Comparison of ENCODE assay signal across 8 cellular contexts in genomic region chr6:109382576-109383437, GRCh38. TPM values are rescaled to one million over a fixed set of nuclear protein-coding genes. Genes with fewer than 3 reads are reported as not detected.
DNase-seq lines count a peak whose midpoint lies in the region; ATAC-seq and TF ChIP-seq lines count a peak whose summit lies in the region.

No MANE protein-coding gene starts in this region.

- no peaks in the 10 kb centered on the region for H3K9me3 ChIP-seq in SK-N-MC (ENCODE audit: low read depth, low read length)

- H3K9ac ChIP-seq in SK-N-MC (ENCODE audit: insufficient read length), result peak overlapping the region; percentile 86

- peak; percentile 65 for ATAC-seq in HG02588 (IDR thresholded peaks at IDR 0.05; ENCODE audit: unreplicated experiment)

- no peaks in the 10 kb centered on the region for H3K27me3 Mint-ChIP-seq in activated naive CD4-positive, alpha-beta T cell treated with anti-CD3 and anti-CD28 coated beads, Interleukin-2, amount 50 U/mL, for 24 hours

- peak; percentile 43 for TF ChIP-seq POLR2A in NB4 (IDR thresholded peaks at IDR 0.05; ENCODE audit: extremely low read depth, insufficient read length)

- peak overlapping the region; percentile 99 for H3K27ac Mint-ChIP-seq in activated naive CD4-positive, alpha-beta T cell treated with anti-CD3 and anti-CD28 coated beads, Interleukin-2, amount 50 U/mL, for 24 hours

- H3K27ac ChIP-seq in SK-N-MC (peak overlapping the region; percentile 95), temporal lobe (ENCODE audit: low read depth, low read length) (peak overlapping the region; percentile 98)

- peaks cover 50% of the 10 kb centered on the region for H3K4me1 Mint-ChIP-seq in activated naive CD4-positive, alpha-beta T cell treated with anti-CD3 and anti-CD28 coated beads, Interleukin-2, amount 50 U/mL, for 24 hours

- peak overlapping the region; percentile 94 for H3K4me3 Mint-ChIP-seq in activated naive CD4-positive, alpha-beta T cell treated with anti-CD3 and anti-CD28 coated beads, Interleukin-2, amount 50 U/mL, for 24 hours

- peak; percentile 98 for DNase-seq in NB4 (ENCODE audit: low read depth)
- DNase-seq in SK-N-MC (ENCODE audit: low read depth, low spot score), result peak; percentile 89
- peak; percentile 77 for DNase-seq in glomerular endothelial cell (ENCODE audit: extremely low read depth, low read depth, low spot score)
- peak; percentile 95 for DNase-seq in occipital lobe (lab: John Stamatoyannopoulos, UW)

- H3K36me3 ChIP-seq in SK-N-MC (ENCODE audit: insufficient read depth, low read length), result peaks cover 12% of the 10 kb centered on the region

- peaks cover 8% of the 10 kb centered on the region for H3K36me3 Mint-ChIP-seq in activated naive CD4-positive, alpha-beta T cell treated with anti-CD3 and anti-CD28 coated beads, Interleukin-2, amount 50 U/mL, for 24 hours

- H3K9me3 Mint-ChIP-seq in activated naive CD4-positive, alpha-beta T cell treated with anti-CD3 and anti-CD28 coated beads, Interleukin-2, amount 50 U/mL, for 24 hours, result no peaks in the 10 kb centered on the region

- H3K4me3 ChIP-seq in GM08714 (ENCODE audit: low read length), result peak overlapping the region; percentile 80; the same call in 1 of the 2 replicates
- H3K4me3 ChIP-seq in NB4 (ENCODE audit: low read depth, low read length), result peak overlapping the region; percentile 86
- peak overlapping the region; percentile 96 for H3K4me3 ChIP-seq in SK-N-MC

- peak; percentile 50 for TF ChIP-seq CTCF in NB4 (IDR thresholded peaks at IDR 0.05; ENCODE audit: low read depth, low read length)

RNA-seq across cellular contexts. Expression of gene CD164, which starts 0.5 kb away (rescaled TPM):
- total RNA-seq in glomerular endothelial cell, result 141 and 163 TPM in 2 replicates
- 67.1 TPM for total RNA-seq in occipital lobe
- total RNA-seq in temporal lobe, result 39.1 TPM

RNA-seq across cellular contexts. Expression of gene PPIL6, which starts 57.6 kb away (rescaled TPM):
- total RNA-seq in glomerular endothelial cell (0.15 and 0.58 TPM in 2 replicates), occipital lobe (41.5 TPM), temporal lobe (21.1 TPM)

RNA-seq across cellular contexts. Expression of gene SMPD2, which starts 57.7 kb away (rescaled TPM):
- total RNA-seq in glomerular endothelial cell (6.9 and 7.1 TPM in 2 replicates), occipital lobe (3.1 TPM), temporal lobe (3.4 TPM)

Comparison
In these comparisons a context has a peak if more than half of its experiments do, and no peak if none do; other contexts are left out.
1. Peak in every context shown above with its lines: DNase-seq, ATAC-seq, H3K4me3 ChIP-seq and H3K27ac ChIP-seq.
2. RNA of gene PPIL6, which starts 57.6 kb away (total RNA-seq): 41.5 TPM in occipital lobe (single experiment) and 21.1 TPM in temporal lobe (single experiment); 0.15 to 0.58 TPM in glomerular endothelial cell; every median in the first group is over 10 times any median in the second.